In genomic region chr19:35249146-35249847, GRCh38 we compare ENCODE assay signal across 8 cellular contexts. TPM values are rescaled to one million over a fixed set of nuclear protein-coding genes. Genes with fewer than 3 reads are reported as not detected.
A peak's percentile ranks its signal among the peaks of the same experiment; 100 is the strongest.
DNase-seq lines count a peak whose midpoint lies in the region; ATAC-seq, FAIRE-seq and TF ChIP-seq lines count a peak whose summit lies in the region.

No MANE protein-coding gene starts in this region.

- POLR2A ChIA-PET in activated CD8-positive, alpha-beta T cell treated with anti-CD3 and anti-CD28 coated beads for 36 hours (lab: Charles Lee) = interaction anchor here (2.1 kb wide), 1 partner anchor 21 kb away, joined by 8 read pairs; no protein-coding TSS in a partner anchor

- H3K4me1 ChIP-seq in heart left ventricle (peaks cover 0 to 35% (median 9%) of the 10 kb centered on the region in 12 donors), kidney (ENCODE audit: control insufficient read depth in 1 of 2, insufficient read depth in 1 of 2, low read depth in 1 of 2, low read length in 2 of 2) (peaks cover 0 to 4% of the 10 kb centered on the region in 2 donors), tibial artery (peaks cover 0 to 22% (median 15%) of the 10 kb centered on the region in 4 donors)

- H3K9me3 ChIP-seq in heart left ventricle (peaks cover 0 to 5% (median 0%) of the 10 kb centered on the region in 12 donors), kidney (ENCODE audit: control insufficient read depth in 1 of 2, low read length in 2 of 2) (no peaks in the 10 kb centered on the region), tibial artery (no peaks in the 10 kb centered on the region)

- DNase-seq in heart left ventricle = peak in 1 of 5 donors; percentile 20
- no peak for DNase-seq in Right ventricle myocardium superior
- no peak for DNase-seq in activated CD8-positive, alpha-beta T cell treated with anti-CD3 and anti-CD28 coated beads for 36 hours
- DNase-seq in kidney = peak; percentile 72
- DNase-seq in tibial artery = peak in 1 of 2 donors; percentile 61
- DNase-seq in OCI-M1 (lab: John Stamatoyannopoulos, UW) = no peak
- no peak for DNase-seq in SIG-M5 (lab: John Stamatoyannopoulos, UW)

- peak overlapping the region; percentile 87 for H3K4me3 Mint-ChIP-seq in activated CD8-positive, alpha-beta T cell treated with anti-CD3 and anti-CD28 coated beads for 36 hours

- TF ChIP-seq CTCF in heart left ventricle (IDR thresholded peaks at IDR 0.05) = no peak
- no peak for TF ChIP-seq CTCF in activated CD8-positive, alpha-beta T cell treated with anti-CD3 and anti-CD28 coated beads for 36 hours (IDR thresholded peaks at IDR 0.05)
- no peak for TF ChIP-seq CTCF in kidney (IDR thresholded peaks at IDR 0.05; ENCODE audit: borderline replicate concordance, extremely low read depth, insufficient read depth)
- TF ChIP-seq CTCF in tibial artery (IDR thresholded peaks at IDR 0.05) = no peak

- WGBS in heart left ventricle, 4 donors = 8 to 13% (median 10%) methylated on average over 28 to 39 of the region's 39 CpGs

- peaks cover 0 to 7% (median 0%) of the 10 kb centered on the region in 9 donors for H3K36me3 ChIP-seq in heart left ventricle
- no peaks in the 10 kb centered on the region for H3K36me3 ChIP-seq in kidney (ENCODE audit: control insufficient read depth in 1 of 2, insufficient read depth in 2 of 2, low read length in 2 of 2)
- H3K36me3 ChIP-seq in tibial artery = no peaks in the 10 kb centered on the region

- no peaks in the 10 kb centered on the region for H3K27me3 Mint-ChIP-seq in activated CD8-positive, alpha-beta T cell treated with anti-CD3 and anti-CD28 coated beads for 36 hours

- H3K27me3 ChIP-seq in heart left ventricle (peaks cover 12 to 30% (median 25%) of the 10 kb centered on the region in 9 donors), tibial artery (peaks cover 0 to 43% of the 10 kb centered on the region in 2 donors)

- H3K4me1 Mint-ChIP-seq in activated CD8-positive, alpha-beta T cell treated with anti-CD3 and anti-CD28 coated beads for 36 hours (ENCODE audit: low read depth) = peaks cover 30% of the 10 kb centered on the region

- peaks cover 17% of the 10 kb centered on the region for H3K36me3 Mint-ChIP-seq in activated CD8-positive, alpha-beta T cell treated with anti-CD3 and anti-CD28 coated beads for 36 hours (ENCODE audit: low read depth)

- peak overlapping the region; percentile 34 to 70 (median 58) for H3K4me3 ChIP-seq in heart left ventricle
- H3K4me3 ChIP-seq in kidney (ENCODE audit: low read length in 2 of 2) = peak overlapping the region; percentile 79 to 84
- H3K4me3 ChIP-seq in tibial artery = peak overlapping the region; percentile 42 to 52

- TF ChIP-seq POLR2A in heart left ventricle (IDR thresholded peaks at IDR 0.05) = no peak

- CTCF ChIA-PET in activated CD8-positive, alpha-beta T cell treated with anti-CD3 and anti-CD28 coated beads for 36 hours (lab: Charles Lee) = no interaction called here

- FAIRE-seq in kidney (lab: Jason Lieb, UNC) = no peak

- ATAC-seq in heart left ventricle (no peak), Right ventricle myocardium superior (ENCODE audit: poor library complexity) (no peak), GM21515 (IDR thresholded peaks at IDR 0.05; ENCODE audit: unreplicated experiment) (no peak)
- ATAC-seq in activated CD8-positive, alpha-beta T cell treated with anti-CD3 and anti-CD28 coated beads for 36 hours = no peak

- peaks cover 6% of the 10 kb centered on the region for H3K9me3 Mint-ChIP-seq in activated CD8-positive, alpha-beta T cell treated with anti-CD3 and anti-CD28 coated beads for 36 hours

- peak overlapping the region; percentile 93 for H3K27ac Mint-ChIP-seq in activated CD8-positive, alpha-beta T cell treated with anti-CD3 and anti-CD28 coated beads for 36 hours

- H3K27ac ChIP-seq in heart left ventricle (peak overlapping the region in 9 of 12 donors; percentile 38 to 84 (median 69)), kidney (ENCODE audit: low read depth in 2 of 2, low read length in 2 of 2) (peak overlapping the region; percentile 96 to 99), tibial artery (peak overlapping the region; percentile 15 to 42)

- intact Hi-C loops in heart left ventricle (cut with DNase I) (loop anchor here in 1 of 10 donors (10.0 kb wide), 1 partner anchor 94 kb away; the partner anchor contains the start of gene FXYD5), Right ventricle myocardium superior (cut with DNase I) (no loop called here), kidney (cut with DNase I) (no loop called here), tibial artery (cut with DNase I; ENCODE audit: low total_unique reads) (no loop called here)
- intact Hi-C loops in activated CD8-positive, alpha-beta T cell treated with anti-CD3 and anti-CD28 coated beads for 36 hours (cut with micrococcal nuclease) = no loop called here

- H3K9ac ChIP-seq in kidney (ENCODE audit: low read length in 2 of 2) = peak overlapping the region; percentile 51 to 81

RNA-seq across cellular contexts. Expression of gene LSR, which starts 0.5 kb away (rescaled TPM):
- total RNA-seq in heart left ventricle (1 to 10 TPM; 2.8 to 9.0 (median 5.3) TPM), Right ventricle myocardium superior (4.5 TPM), kidney (87.2 TPM)
- polyA plus RNA-seq in heart left ventricle (10 to 100 TPM in 1 of 2 donors, 1 to 10 TPM in 1; 4.8 to 10.5 TPM), kidney (ENCODE audit: insufficient read depth, low read depth, low replicate concordance) (37.9 TPM)
- total RNA-seq in activated CD8-positive, alpha-beta T cell treated with anti-CD3 and anti-CD28 coated beads for 36 hours = 10 to 100 TPM; 20.0 to 20.6 TPM

RNA-seq across cellular contexts. Expression of gene USF2, which starts 19.5 kb away (rescaled TPM):
- total RNA-seq in heart left ventricle = 100 to 1,000 TPM; 138 to 201 (median 159) TPM
- polyA plus RNA-seq in heart left ventricle = 100 to 1,000 TPM; 134 to 251 TPM
- 141 TPM for total RNA-seq in Right ventricle myocardium superior
- 100 to 1,000 TPM; 111 to 115 TPM for total RNA-seq in activated CD8-positive, alpha-beta T cell treated with anti-CD3 and anti-CD28 coated beads for 36 hours
- 118 TPM for total RNA-seq in kidney
- polyA plus RNA-seq in kidney (ENCODE audit: insufficient read depth, low read depth, low replicate concordance) = 82.8 TPM

RNA-seq across cellular contexts. Expression of gene FAM187B, which starts 20.8 kb away (rescaled TPM):
- total RNA-seq in heart left ventricle = not detected
- under 1 TPM in 1 of 2 donors, not detected in 1; 0.06 TPM for polyA plus RNA-seq in heart left ventricle
- total RNA-seq in Right ventricle myocardium superior = not detected
- total RNA-seq in activated CD8-positive, alpha-beta T cell treated with anti-CD3 and anti-CD28 coated beads for 36 hours = not detected
- total RNA-seq in kidney = not detected
- polyA plus RNA-seq in kidney (ENCODE audit: insufficient read depth, low read depth, low replicate concordance) = not detected

RNA-seq across cellular contexts. Expression of gene HAMP, which starts 33.0 kb away (rescaled TPM):
- 1 to 10 TPM in 2 of 9 donors, under 1 TPM in 2, not detected in 5; 0.19 to 2.4 (median 1.1) TPM for total RNA-seq in heart left ventricle
- polyA plus RNA-seq in heart left ventricle = 10 to 100 TPM in 1 of 2 donors, not detected in 1; 22.0 TPM
- total RNA-seq in Right ventricle myocardium superior = not detected
- under 1 TPM in 1 of 2 experiments, not detected in 1; 0.32 TPM for total RNA-seq in activated CD8-positive, alpha-beta T cell treated with anti-CD3 and anti-CD28 coated beads for 36 hours
- 1.3 TPM for total RNA-seq in kidney
- 1.1 TPM for polyA plus RNA-seq in kidney (ENCODE audit: insufficient read depth, low read depth, low replicate concordance)

RNA-seq across cellular contexts. Expression of gene MAG, which starts 42.7 kb away (rescaled TPM):
- total RNA-seq in heart left ventricle (under 1 TPM in 1 of 9 donors, not detected in 8; 0.72 TPM), Right ventricle myocardium superior (not detected), kidney (1.1 TPM)
- polyA plus RNA-seq in heart left ventricle (under 1 TPM in 1 of 2 donors, not detected in 1; 0.30 TPM), kidney (ENCODE audit: insufficient read depth, low read depth, low replicate concordance) (0.41 TPM)
- total RNA-seq in activated CD8-positive, alpha-beta T cell treated with anti-CD3 and anti-CD28 coated beads for 36 hours = under 1 TPM; 0.20 to 0.31 TPM

Comparison
In these comparisons a context has a peak if more than half of its experiments do, and no peak if none do; other contexts are left out.
1. H3K27ac ChIP-seq: peak in every context shown above with its lines; median percentile 98 in kidney; 69 in heart left ventricle; 28 in tibial artery.